20 cellular contexts compared by ENCODE assay signal in genomic region chr2:235679471-235679870, GRCh38.
A peak's percentile ranks its signal among the peaks of the same experiment; 100 is the strongest.
DNase-seq lines count a peak whose midpoint lies in the region; ATAC-seq, FAIRE-seq and TF ChIP-seq lines count a peak whose summit lies in the region.
"Had no signal": no experiment of that assay in that cellular context is flagged by ENCODE, and none has a peak within 500 bp of the region (broad histone marks: within the 10 kb centered on the region; RNA-seq: fewer than 3 reads in every experiment).

No MANE protein-coding gene starts in this region.

- H3K4me3 Mint-ChIP-seq in stimulated activated memory B cell treated with anti-CD40 and anti-IgM and Interleukin-4, amounts not matched to agents 10 μg/mL and 1 μg/mL and 100 μg/mL, for 72 hours = no peak overlapping the region
- H3K4me3 Mint-ChIP-seq in stimulated activated effector memory CD8-positive, alpha-beta T cell treated with anti-CD3 and anti-CD28 coated beads, Interleukin-12 subunit alpha, Interleukin-12 subunit beta, amount 100 ng/mL, for 72 hours = no peak overlapping the region
- H3K4me3 Mint-ChIP-seq: CD8-positive, alpha-beta T cell; T-cell had no signal

- H3K27ac ChIP-seq in WERI-Rb-1 (peak overlapping the region; percentile 79), pancreas (no peak overlapping the region)
- H3K27ac ChIP-seq: HL-60, SK-N-MC had no signal

- H3K36me3 ChIP-seq in WERI-Rb-1 (peaks cover 15% of the 10 kb centered on the region), pancreas (no peaks in the 10 kb centered on the region)
- H3K36me3 ChIP-seq: Peyer's patch had no signal

- H3K4me3 ChIP-seq in WERI-Rb-1 (ENCODE audit: low read depth, low read length) (peak overlapping the region; percentile 52), pancreas (no peak overlapping the region)
- H3K4me3 ChIP-seq: Peyer's patch, SK-N-MC had no signal

- no peak for FAIRE-seq in pancreas (lab: Jason Lieb, UNC)

- peak; percentile 54 to 77 (median 65) for ATAC-seq in pancreas
- ATAC-seq in stimulated activated memory B cell treated with anti-CD40 and anti-IgM and Interleukin-4, amounts not matched to agents 10 μg/mL and 1 μg/mL and 100 μg/mL, for 72 hours = no peak
- ATAC-seq in stimulated activated effector memory CD8-positive, alpha-beta T cell treated with anti-CD3 and anti-CD28 coated beads, Interleukin-12 subunit alpha, Interleukin-12 subunit beta, amount 100 ng/mL, for 72 hours = no peak
- ATAC-seq: CD8-positive, alpha-beta T cell; T-cell had no signal

- no peaks in the 10 kb centered on the region for H3K9me3 Mint-ChIP-seq in stimulated activated memory B cell treated with anti-CD40 and anti-IgM and Interleukin-4, amounts not matched to agents 10 μg/mL and 1 μg/mL and 100 μg/mL, for 72 hours
- no peaks in the 10 kb centered on the region for H3K9me3 Mint-ChIP-seq in stimulated activated effector memory CD8-positive, alpha-beta T cell treated with anti-CD3 and anti-CD28 coated beads, Interleukin-12 subunit alpha, Interleukin-12 subunit beta, amount 100 ng/mL, for 72 hours
- H3K9me3 Mint-ChIP-seq: CD8-positive, alpha-beta T cell; T-cell had no signal

- 19% methylated on average over 5 of the region's 5 CpGs for whole genome bisulfite sequencing in pancreas, 2 donors

- H3K27me3 Mint-ChIP-seq in stimulated activated memory B cell treated with anti-CD40 and anti-IgM and Interleukin-4, amounts not matched to agents 10 μg/mL and 1 μg/mL and 100 μg/mL, for 72 hours = no peaks in the 10 kb centered on the region

- no peaks in the 10 kb centered on the region for H3K27me3 ChIP-seq in WERI-Rb-1 (ENCODE audit: insufficient read depth, low read depth, severe bottlenecking)
- H3K27me3 ChIP-seq in pancreas = no peaks in the 10 kb centered on the region
- H3K27me3 ChIP-seq: Peyer's patch had no signal

- intact Hi-C loops in pancreas (cut with DNase I) = no loop called here

- H3K4me1 Mint-ChIP-seq in stimulated activated memory B cell treated with anti-CD40 and anti-IgM and Interleukin-4, amounts not matched to agents 10 μg/mL and 1 μg/mL and 100 μg/mL, for 72 hours = no peaks in the 10 kb centered on the region
- H3K4me1 Mint-ChIP-seq in stimulated activated effector memory CD8-positive, alpha-beta T cell treated with anti-CD3 and anti-CD28 coated beads, Interleukin-12 subunit alpha, Interleukin-12 subunit beta, amount 100 ng/mL, for 72 hours = peaks cover 26% of the 10 kb centered on the region
- H3K4me1 Mint-ChIP-seq: T-cell had no signal

- no peak for TF ChIP-seq CTCF in WERI-Rb-1 (IDR thresholded peaks at IDR 0.05; ENCODE audit: low read depth, low read length)
- TF ChIP-seq CTCF in pancreas (IDR thresholded peaks at IDR 0.05) = no peak

- no peaks in the 10 kb centered on the region for H3K36me3 Mint-ChIP-seq in stimulated activated memory B cell treated with anti-CD40 and anti-IgM and Interleukin-4, amounts not matched to agents 10 μg/mL and 1 μg/mL and 100 μg/mL, for 72 hours
- H3K36me3 Mint-ChIP-seq in stimulated activated effector memory CD8-positive, alpha-beta T cell treated with anti-CD3 and anti-CD28 coated beads, Interleukin-12 subunit alpha, Interleukin-12 subunit beta, amount 100 ng/mL, for 72 hours = no peaks in the 10 kb centered on the region
- H3K36me3 Mint-ChIP-seq: CD8-positive, alpha-beta T cell; T-cell had no signal

- no peak overlapping the region for H3K27ac Mint-ChIP-seq in stimulated activated memory B cell treated with anti-CD40 and anti-IgM and Interleukin-4, amounts not matched to agents 10 μg/mL and 1 μg/mL and 100 μg/mL, for 72 hours
- H3K27ac Mint-ChIP-seq in stimulated activated effector memory CD8-positive, alpha-beta T cell treated with anti-CD3 and anti-CD28 coated beads, Interleukin-12 subunit alpha, Interleukin-12 subunit beta, amount 100 ng/mL, for 72 hours = no peak overlapping the region
- H3K27ac Mint-ChIP-seq: CD8-positive, alpha-beta T cell; T-cell had no signal

- peaks cover 0 to 9% (median 0%) of the 10 kb centered on the region in 3 donors for H3K4me1 ChIP-seq in pancreas

- DNase-seq in NCI-H1694 treated with DMSO at 0.1 percent for 48 hours (lab: John Stamatoyannopoulos, UW) = peak; percentile 14
- DNase-seq in NCI-H1694 (lab: John Stamatoyannopoulos, UW) = no peak
- peak; percentile 41 to 68 for DNase-seq in NCI-H524 (lab: John Stamatoyannopoulos, UW)
- DNase-seq in WERI-Rb-1 = peak; percentile 65
- DNase-seq in pancreas = peak in 1 of 6 donors; percentile 19
- no peak for DNase-seq in NCI-H510A treated with DMSO at 0.1 percent for 48 hours (lab: John Stamatoyannopoulos, UW)
- DNase-seq in stimulated activated effector memory CD8-positive, alpha-beta T cell treated with anti-CD3 and anti-CD28 coated beads, Interleukin-12 subunit alpha, Interleukin-12 subunit beta, amount 100 ng/mL, for 72 hours (ENCODE audit: low spot score in 2 of 2) = no peak
- DNase-seq: CD8-positive, alpha-beta T cell; DMS79; MV-4-11; NCI-H1436 treated with DMSO at 0.1 percent for 48 hours; NCI-H2107; NCI-H2227 treated with DMSO at 0.1 percent for 48 hours; NCI-H748 treated with DMSO at 0.1 percent for 48 hours; Peyer's patch; Right ventricle myocardium superior; T-cell had no signal

- no peaks in the 10 kb centered on the region for H3K9me3 ChIP-seq in WERI-Rb-1 (ENCODE audit: severe bottlenecking)
- no peaks in the 10 kb centered on the region for H3K9me3 ChIP-seq in pancreas
- H3K9me3 ChIP-seq: Peyer's patch had no signal

Comparison
In these comparisons a context has a peak if more than half of its experiments do, and no peak if none do; other contexts are left out.
1. DNase-seq: peak in NCI-H1694 treated with DMSO at 0.1 percent for 48 hours (single experiment), NCI-H524 (2 of 2) and WERI-Rb-1 (single experiment); none in NCI-H1694 (single experiment), NCI-H510A treated with DMSO at 0.1 percent for 48 hours (single experiment) and stimulated activated effector memory CD8-positive, alpha-beta T cell treated with anti-CD3 and anti-CD28 coated beads, Interleukin-12 subunit alpha, Interleukin-12 subunit beta, amount 100 ng/mL, for 72 hours (0 of 2).
2. ATAC-seq: peak in pancreas (4 of 4); none in stimulated activated memory B cell treated with anti-CD40 and anti-IgM and Interleukin-4, amounts not matched to agents 10 μg/mL and 1 μg/mL and 100 μg/mL, for 72 hours (single experiment) and stimulated activated effector memory CD8-positive, alpha-beta T cell treated with anti-CD3 and anti-CD28 coated beads, Interleukin-12 subunit alpha, Interleukin-12 subunit beta, amount 100 ng/mL, for 72 hours (single experiment).